8 cellular contexts compared by ENCODE assay signal in the genomic region with DNA sequence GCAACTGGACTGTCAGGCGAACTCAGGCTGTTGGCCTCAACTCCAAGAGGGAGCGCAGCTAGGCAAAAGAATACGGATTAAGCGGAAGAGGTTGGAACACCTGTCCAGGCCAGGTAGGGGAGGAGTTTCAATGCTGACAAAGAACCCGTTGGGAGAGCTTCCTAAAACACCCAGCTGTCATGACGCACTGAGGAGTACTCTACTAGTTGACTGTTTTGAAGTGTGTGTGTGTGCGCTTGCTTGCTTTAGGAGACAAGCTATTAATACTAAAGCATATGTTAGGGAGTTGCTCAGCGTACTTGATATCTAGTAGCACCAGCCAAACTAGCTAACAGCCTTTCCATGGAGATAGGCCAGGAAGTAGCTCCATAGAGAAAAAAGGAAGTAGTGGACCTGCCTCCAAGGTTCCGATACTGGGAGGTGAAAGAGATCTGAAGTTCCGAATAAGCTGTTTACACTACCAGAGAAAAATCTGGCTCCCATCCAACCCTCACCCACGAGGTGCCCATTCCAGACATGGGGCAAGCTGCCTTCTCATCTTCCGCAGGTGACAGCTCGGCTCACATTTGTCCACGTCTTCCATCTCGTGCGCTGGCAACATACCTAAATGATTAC. TPM values are rescaled to one million over a fixed set of nuclear protein-coding genes. Genes with fewer than 3 reads are reported as not detected.
A peak's percentile ranks its signal among the peaks of the same experiment; 100 is the strongest.
DNase-seq lines count a peak whose midpoint lies in the region; ATAC-seq and TF ChIP-seq lines count a peak whose summit lies in the region.

No MANE protein-coding gene starts in this region.

- peak; percentile 31 for DNase-seq in Ammon's horn (ENCODE audit: low spot score)
- no peak for DNase-seq in Panc1 (ENCODE audit: low read depth, low spot score)
- no peak for DNase-seq in effector memory CD4-positive, alpha-beta T cell
- DNase-seq in mucosa of descending colon: peak in 2 of 3 donors; percentile 60 to 80

- H3K9ac ChIP-seq in HUES6 (ENCODE audit: low read length): no peak overlapping the region

- CTCF ChIA-PET in Panc1 (lab: Charles Lee): no interaction called here

- H3K9me3 ChIP-seq in HUES6 (ENCODE audit: control insufficient read depth, insufficient read depth, low read depth, low read length) (no peaks in the 10 kb centered on the region), Panc1 (ENCODE audit: control insufficient read depth, insufficient read depth, low read depth, low read length) (no peaks in the 10 kb centered on the region), mucosa of descending colon (no peaks in the 10 kb centered on the region)
- no peaks in the 10 kb centered on the region for H3K9me3 ChIP-seq in effector memory CD4-positive, alpha-beta T cell (ENCODE audit: control insufficient read depth, low read length)

- H3K36me3 ChIP-seq in HUES6 (ENCODE audit: control insufficient read depth, insufficient read depth, low read length) (no peaks in the 10 kb centered on the region), Panc1 (ENCODE audit: control insufficient read depth, insufficient read depth, low read length) (peaks cover 2% of the 10 kb centered on the region; the same call in 1 of the 2 replicates), mucosa of descending colon (ENCODE audit: low read depth) (no peaks in the 10 kb centered on the region)
- H3K36me3 ChIP-seq in effector memory CD4-positive, alpha-beta T cell (ENCODE audit: control insufficient read depth, insufficient read depth, low read length): no peaks in the 10 kb centered on the region

- in situ Hi-C loops in Panc1 (cut with HindIII; ENCODE audit: low pct_unique_long_range_greater_than_20kb, low sequenced_read_pairs): no loop called here

- H3K27ac ChIP-seq in HUES6 (ENCODE audit: low read depth, low read length) (no peak overlapping the region), Panc1 (ENCODE audit: low read length) (peak overlapping the region; percentile 80)
- no peak overlapping the region for H3K27ac ChIP-seq in effector memory CD4-positive, alpha-beta T cell (ENCODE audit: insufficient read depth, low read length, poor library complexity, severe bottlenecking)

- TF ChIP-seq CTCF in Panc1 (IDR thresholded peaks at IDR 0.05): no peak
- no peak for TF ChIP-seq CTCF in mucosa of descending colon (IDR thresholded peaks at IDR 0.05)

- no peaks in the 10 kb centered on the region for H3K27me3 ChIP-seq in HUES6 (ENCODE audit: control insufficient read depth, insufficient read depth, low read length)
- no peaks in the 10 kb centered on the region for H3K27me3 ChIP-seq in Panc1 (ENCODE audit: control insufficient read depth, insufficient read depth, low read length)
- peaks cover 19% of the 10 kb centered on the region for H3K27me3 ChIP-seq in effector memory CD4-positive, alpha-beta T cell (replicated peaks; ENCODE audit: control insufficient read depth, insufficient read depth, low read length, poor library complexity, severe bottlenecking)

- no TSS peak for BruUV-seq in Panc1 (replicated peaks; lab: Mats Ljungman, UMichigan)

- POLR2A ChIA-PET in Panc1 (lab: Charles Lee): no interaction called here

- ATAC-seq in Panc1 (no peak), mucosa of descending colon (peak; percentile 73), GM19035 (IDR thresholded peaks at IDR 0.05; ENCODE audit: unreplicated experiment) (no peak), HG02763 (IDR thresholded peaks at IDR 0.05; ENCODE audit: unreplicated experiment) (no peak), GM19351 (IDR thresholded peaks at IDR 0.05; ENCODE audit: unreplicated experiment) (no peak)

- H3K4me3 ChIP-seq in HUES6 (ENCODE audit: low read depth, low read length) (peak overlapping the region; percentile 81), Panc1 (ENCODE audit: low read depth in 2 of 2, low read length in 2 of 2) (peak overlapping the region; percentile 85 to 86), mucosa of descending colon (peak overlapping the region; percentile 87)
- H3K4me3 ChIP-seq in effector memory CD4-positive, alpha-beta T cell (ENCODE audit: insufficient read depth, low read depth, low read length, poor library complexity, severe bottlenecking): peak overlapping the region; percentile 84

- H3K4me1 ChIP-seq in HUES6 (ENCODE audit: control insufficient read depth, insufficient read depth, low read length): peaks cover 25% of the 10 kb centered on the region
- H3K4me1 ChIP-seq in Panc1 (ENCODE audit: control insufficient read depth, insufficient read depth, low read length): peaks cover 6% of the 10 kb centered on the region
- H3K4me1 ChIP-seq in effector memory CD4-positive, alpha-beta T cell (ENCODE audit: control insufficient read depth, insufficient read depth, low read length, poor library complexity, severe bottlenecking): peaks cover 20% of the 10 kb centered on the region
- H3K4me1 ChIP-seq in mucosa of descending colon (ENCODE audit: low read depth): no peaks in the 10 kb centered on the region

- intact Hi-C loops in Panc1 (cut with micrococcal nuclease; ENCODE audit: unreplicated experiment): loop anchor here (10.0 kb wide), 1 partner anchor 98 kb away; no protein-coding TSS in a partner anchor
- intact Hi-C loops in mucosa of descending colon (cut with DNase I, micrococcal nuclease): loop anchor here in 1 of 2 donors (10.0 kb wide), 1 partner anchor 158 kb away; no protein-coding TSS in a partner anchor

RNA-seq across cellular contexts. Expression of a gene that starts 1.0 kb away (rescaled TPM):
- total RNA-seq in Panc1 (2021; ENCODE audit: unreplicated experiment) (25.1 TPM), mucosa of descending colon (10 to 100 TPM; 32.7 to 49.1 (median 44.4) TPM)
- 17.5 TPM for polyA plus RNA-seq in Panc1 (2012; ENCODE audit: insufficient read length)

Comparison
In these comparisons a context has a peak if more than half of its experiments do, and no peak if none do; other contexts are left out.
1. DNase-seq: peak in Ammon's horn (single experiment) and mucosa of descending colon (2 of 3); none in Panc1 (single experiment) and effector memory CD4-positive, alpha-beta T cell (0 of 3).
2. Peak in every context shown above with its lines, with median percentiles within 50 percentile points of each other: H3K4me3 ChIP-seq.